Comparison of ENCODE assay signal across 18 cellular contexts in genomic region chr6:108254436-108255410, GRCh38. TPM values are rescaled to one million over a fixed set of nuclear protein-coding genes. Genes with fewer than 3 reads are reported as not detected.
DNase-seq lines count a peak whose midpoint lies in the region; ATAC-seq and TF ChIP-seq lines count a peak whose summit lies in the region.
"Had no signal": no experiment of that assay in that cellular context is flagged by ENCODE, and none has a peak within 500 bp of the region (broad histone marks: within the 10 kb centered on the region; RNA-seq: fewer than 3 reads in every experiment).

No MANE protein-coding gene starts in this region.

- H3K27me3 Mint-ChIP-seq in GM23338 (ENCODE audit: insufficient read depth, low read depth, poor library complexity) = no peaks in the 10 kb centered on the region
- H3K27me3 Mint-ChIP-seq: activated naive CD8-positive, alpha-beta T cell treated with anti-CD3 and anti-CD28 coated beads, Interleukin-2, amount 10 ng/mL, durations not matched to agents 7 days and 5 days had no signal

- TF ChIP-seq EP300 in gastroesophageal sphincter (IDR thresholded peaks at IDR 0.05) = no peak

- H3K79me2 ChIP-seq in GM23338 (replicated peaks; ENCODE audit: insufficient read depth) = peaks cover 94% of the 10 kb centered on the region

- no peak overlapping the region for H2AFZ ChIP-seq in GM23338
- H2AFZ ChIP-seq: hepatocyte had no signal

- no peaks in the 10 kb centered on the region for H3K36me3 Mint-ChIP-seq in GM23338 (ENCODE audit: low read depth)

- H3K9me3 ChIP-seq in gastroesophageal sphincter (no peaks in the 10 kb centered on the region), spleen (no peaks in the 10 kb centered on the region)
- H3K9me3 ChIP-seq: pancreas had no signal

- DNase-seq in SKM-1 treated with dmso at 0.1 percent for 144 hours (lab: John Stamatoyannopoulos, UW; ENCODE audit: unreplicated experiment) (peak; percentile 3), SKM-1 (lab: John Stamatoyannopoulos, UW; ENCODE audit: unreplicated experiment) (no peak), OCI-M1 (lab: John Stamatoyannopoulos, UW) (peak; percentile 34), spleen (no peak), NOMO-1 treated with DMSO at 0.1 percent for 48 hours (lab: John Stamatoyannopoulos, UW; ENCODE audit: unreplicated experiment) (no peak), NOMO-1 treated with dmso at 0.1 percent for 144 hours (lab: John Stamatoyannopoulos, UW; ENCODE audit: unreplicated experiment) (no peak), GM23338 (ENCODE audit: low spot score) (no peak)
- DNase-seq: activated naive CD8-positive, alpha-beta T cell treated with anti-CD3 and anti-CD28 coated beads, Interleukin-2, amount 10 ng/mL, durations not matched to agents 7 days and 5 days; activated T-cell treated with anti-CD3 and anti-CD28 coated beads, Interleukin-2, amount 50 U/mL, for 4 hours; COR-L47; effector CD8-positive, alpha-beta T cell; NCI-H1105; NCI-H2171 treated with DMSO at 0.1 percent for 48 hours; NCI-H82; pancreas; small intestine had no signal

- H3K27ac ChIP-seq in gastroesophageal sphincter (no peak overlapping the region), spleen (peak overlapping the region in 7 of 8 donors; percentile 51 to 88 (median 74)), GM23338 (ENCODE audit: low read depth) (no peak overlapping the region; the same call in 1 of the 2 replicates)
- H3K27ac ChIP-seq: hepatocyte, pancreas had no signal

- no peak overlapping the region for H3K4me3 Mint-ChIP-seq in GM23338
- H3K4me3 Mint-ChIP-seq: activated naive CD8-positive, alpha-beta T cell treated with anti-CD3 and anti-CD28 coated beads, Interleukin-2, amount 10 ng/mL, durations not matched to agents 7 days and 5 days; activated T-cell treated with anti-CD3 and anti-CD28 coated beads, Interleukin-2, amount 50 U/mL, for 4 hours had no signal

- H3K36me3 ChIP-seq in gastroesophageal sphincter = peaks cover 0 to 5% of the 10 kb centered on the region in 2 donors
- peaks cover 0 to 49% (median 4%) of the 10 kb centered on the region in 6 donors for H3K36me3 ChIP-seq in spleen
- no peaks in the 10 kb centered on the region for H3K36me3 ChIP-seq in GM23338 (ENCODE audit: insufficient read depth)
- H3K36me3 ChIP-seq: pancreas had no signal

- no peaks in the 10 kb centered on the region for H3K9me2 ChIP-seq in GM23338 (ENCODE audit: insufficient read depth)

- 0 out of 3 replicates have a peak, but pooled peaks cover 3% of the 10 kb centered on the region for H3K4me1 Mint-ChIP-seq in GM23338

- H4K20me1 ChIP-seq in GM23338 (replicated peaks; ENCODE audit: insufficient read depth) = 0 out of 2 replicates have a peak, but pooled peaks cover 7% of the 10 kb centered on the region

- H3F3A ChIP-seq in GM23338 (replicated peaks; ENCODE audit: low read depth) = no peaks in the 10 kb centered on the region

- H3K27me3 ChIP-seq in gastroesophageal sphincter (no peaks in the 10 kb centered on the region), spleen (replicated peaks in 1 of 7) (no peaks in the 10 kb centered on the region), GM23338 (ENCODE audit: insufficient read depth) (no peaks in the 10 kb centered on the region)
- H3K27me3 ChIP-seq: hepatocyte, pancreas had no signal

- intact Hi-C loops in spleen (cut with DNase I; ENCODE audit: low total_unique reads) = no loop called here

- peak; percentile 28 for ATAC-seq in gastroesophageal sphincter
- no peak for ATAC-seq in GM23338
- ATAC-seq: activated T-cell treated with anti-CD3 and anti-CD28 coated beads, Interleukin-2, amount 50 U/mL, for 4 hours; pancreas had no signal

- TF ChIP-seq CTCF in gastroesophageal sphincter (IDR thresholded peaks at IDR 0.05) (no peak), spleen (IDR thresholded peaks at IDR 0.05 in 8 of 11, conservative IDR thresholded peaks at IDR 0.05 in 3 of 11) (no peak), GM23338 (conservative IDR thresholded peaks at IDR 0.05; ENCODE audit: low read depth in 2 of 2) (no peak)

- H3K4me1 ChIP-seq in gastroesophageal sphincter (peaks cover 0 to 90% (median 9%) of the 10 kb centered on the region in 3 donors), spleen (peaks cover 59 to 100% (median 93%) of the 10 kb centered on the region in 6 donors), GM23338 (ENCODE audit: insufficient read depth) (peaks cover 5% of the 10 kb centered on the region)

- no peak overlapping the region for H3K27ac Mint-ChIP-seq in GM23338
- H3K27ac Mint-ChIP-seq: activated naive CD8-positive, alpha-beta T cell treated with anti-CD3 and anti-CD28 coated beads, Interleukin-2, amount 10 ng/mL, durations not matched to agents 7 days and 5 days had no signal

- no peak overlapping the region for H3K4me3 ChIP-seq in gastroesophageal sphincter
- H3K4me3 ChIP-seq in spleen = peak overlapping the region in 1 of 8 donors; percentile 21
- no peak overlapping the region for H3K4me3 ChIP-seq in GM23338
- H3K4me3 ChIP-seq: hepatocyte, pancreas had no signal

- no peak overlapping the region for H3K4me2 ChIP-seq in GM23338
- H3K4me2 ChIP-seq: hepatocyte had no signal

- TF ChIP-seq POLR2A in gastroesophageal sphincter (IDR thresholded peaks at IDR 0.05) = no peak
- no peak for TF ChIP-seq POLR2A in spleen (IDR thresholded peaks at IDR 0.05)

- whole genome bisulfite sequencing in gastroesophageal sphincter (ENCODE audit: low coverage in 1 of 2), 2 donors = 25 to 89% methylated on average over 1 to 3 of the region's 4 CpGs
- 78 to 91% (median 85%) methylated on average over 4 of the region's 4 CpGs for WGBS in spleen, 5 donors

- no peaks in the 10 kb centered on the region for H3K9me3 Mint-ChIP-seq in GM23338
- H3K9me3 Mint-ChIP-seq: activated naive CD8-positive, alpha-beta T cell treated with anti-CD3 and anti-CD28 coated beads, Interleukin-2, amount 10 ng/mL, durations not matched to agents 7 days and 5 days; activated T-cell treated with anti-CD3 and anti-CD28 coated beads, Interleukin-2, amount 50 U/mL, for 4 hours had no signal

TF ChIP-seq in GM23338, 12 proteins besides CTCF, POLR2A, EP300 and RAD21:
- no peak for TF ChIP-seq ZNF114 (CRISPR knock-in tag; IDR thresholded peaks at IDR 0.05)
TF ChIP-seq in GM23338: peak in this region for 0.

RNA-seq across cellular contexts. Expression of gene SNX3, which starts 6.1 kb away (rescaled TPM):
- total RNA-seq in gastroesophageal sphincter (100 to 1,000 TPM; 141 to 183 (median 160) TPM), spleen (100 to 1,000 TPM; 132 to 213 (median 149) TPM)
- polyA plus RNA-seq in spleen (100 to 1,000 TPM; 135 to 236 (median 208) TPM), GM23338 (2016; fragmentation: Nextera tagmentation; extraction: Ambion mirVana) (123 and 125 TPM in 2 replicates)
- 79.3 and 87.2 TPM in 2 replicates for total RNA-seq in GM23338 (2014; rRNA removed; shearing (Covaris generic))

RNA-seq across cellular contexts. Expression of gene AFG1L, which starts 40.1 kb away (rescaled TPM):
- total RNA-seq in gastroesophageal sphincter = 1 to 10 TPM; 1.6 to 7.6 (median 5.7) TPM
- total RNA-seq in spleen = 10 to 100 TPM in 2 of 7 donors, 1 to 10 TPM in 5; 4.1 to 13.0 (median 5.6) TPM
- polyA plus RNA-seq in spleen = 1 to 10 TPM; 1.8 to 2.3 (median 2.1) TPM
- total RNA-seq in GM23338 (2014; rRNA removed; shearing (Covaris generic)) = 4.1 and 4.3 TPM in 2 replicates
- polyA plus RNA-seq in GM23338 (2016; fragmentation: Nextera tagmentation; extraction: Ambion mirVana) = 5.4 and 8.7 TPM in 2 replicates

Comparison
In these comparisons a context has a peak if more than half of its experiments do, and no peak if none do; other contexts are left out.
1. DNase-seq: peak in SKM-1 treated with dmso at 0.1 percent for 144 hours (single experiment) and OCI-M1 (single experiment); none in SKM-1 (single experiment), spleen (single experiment), NOMO-1 treated with DMSO at 0.1 percent for 48 hours (single experiment), NOMO-1 treated with dmso at 0.1 percent for 144 hours (single experiment) and GM23338 (single experiment).
2. H3K27ac ChIP-seq: peak in spleen (7 of 8); none in gastroesophageal sphincter (0 of 4) and GM23338 (single experiment).